In genomic region chr22:50326225-50326958, GRCh38 we compare ENCODE assay signal across 7 cellular contexts. TPM values are rescaled to one million over a fixed set of nuclear protein-coding genes. Genes with fewer than 3 reads are reported as not detected.
A peak's percentile ranks its signal among the peaks of the same experiment; 100 is the strongest.
DNase-seq lines count a peak whose midpoint lies in the region; ATAC-seq and TF ChIP-seq lines count a peak whose summit lies in the region.

No MANE protein-coding gene starts in this region.

- H3K9ac ChIP-seq in smooth muscle cell (ENCODE audit: low read depth): peak overlapping the region; percentile 76

- H3K36me3 Mint-ChIP-seq in GM23338 (ENCODE audit: low read depth): no peaks in the 10 kb centered on the region

- H3K27me3 ChIP-seq in GM23338 (ENCODE audit: insufficient read depth) (peaks cover 19% of the 10 kb centered on the region), right cardiac atrium (ENCODE audit: control insufficient read depth, insufficient read depth) (no peaks in the 10 kb centered on the region), smooth muscle cell (ENCODE audit: low read depth) (no peaks in the 10 kb centered on the region)

- DNase-seq in GM23338 (ENCODE audit: low spot score): no peak
- no peak for DNase-seq in right cardiac atrium
- DNase-seq in smooth muscle cell (lab: John Stamatoyannopoulos, UW; ENCODE audit: unreplicated experiment): no peak
- DNase-seq in ACHN: no peak
- no peak for DNase-seq in left lobe of liver (ENCODE audit: low spot score)

- peaks cover 6% of the 10 kb centered on the region; the same call in 2 of the 3 replicates for H3K4me1 Mint-ChIP-seq in GM23338

- H3K4me3 Mint-ChIP-seq in GM23338: peak overlapping the region; percentile 87

- H3K4me3 ChIP-seq in GM23338: peak overlapping the region; percentile 61
- H3K4me3 ChIP-seq in right cardiac atrium (ENCODE audit: low read length): peak overlapping the region; percentile 89
- peak overlapping the region; percentile 90 for H3K4me3 ChIP-seq in smooth muscle cell

- H3K4me2 ChIP-seq in GM23338: peak overlapping the region; percentile 89
- peak overlapping the region; percentile 98 for H3K4me2 ChIP-seq in smooth muscle cell

- H3K9me2 ChIP-seq in GM23338 (ENCODE audit: insufficient read depth): no peaks in the 10 kb centered on the region

- peak overlapping the region; percentile 90; the same call in 1 of the 2 replicates for H2AFZ ChIP-seq in GM23338
- peak overlapping the region; percentile 51 for H2AFZ ChIP-seq in smooth muscle cell (ENCODE audit: low read depth)

- no peaks in the 10 kb centered on the region for H3K79me2 ChIP-seq in GM23338 (replicated peaks; ENCODE audit: insufficient read depth)
- H3K79me2 ChIP-seq in smooth muscle cell (ENCODE audit: low read depth): peaks cover 4% of the 10 kb centered on the region

- H3K9me3 Mint-ChIP-seq in GM23338: 0 out of 3 replicates have a peak, but pooled peaks cover 3% of the 10 kb centered on the region

- intact Hi-C loops in right cardiac atrium (cut with DNase I): loop anchor here (5.0 kb wide), 3 partner anchors 49 to 64 kb away; partner anchors contain the start of genes MAPK11 (in 1 of the 4) and MAPK12 (in 1 of the 4)

- no peaks in the 10 kb centered on the region for H4K20me1 ChIP-seq in GM23338 (replicated peaks; ENCODE audit: insufficient read depth)
- H4K20me1 ChIP-seq in smooth muscle cell (ENCODE audit: low read depth): no peaks in the 10 kb centered on the region

- H3F3A ChIP-seq in GM23338 (replicated peaks; ENCODE audit: low read depth) (no peaks in the 10 kb centered on the region), smooth muscle cell (ENCODE audit: low read depth) (no peaks in the 10 kb centered on the region)

- in situ Hi-C loops in ACHN (cut with HindIII; ENCODE audit: low pct_ligation_motif_present, low pct_unique_long_range_greater_than_20kb, low sequenced_read_pairs): no loop called here

- ATAC-seq in GM23338: peak; percentile 56
- peak; percentile 38 for ATAC-seq in SK-N-SH treated with all-trans-retinoic acid at 6 μM for 48 hours
- ATAC-seq in right cardiac atrium: peak in 1 of 2 donors; percentile 40
- ATAC-seq in HG03025 (IDR thresholded peaks at IDR 0.05; ENCODE audit: low FRiP score, unreplicated experiment): no peak
- ATAC-seq in left lobe of liver: no peak

- H3K27ac ChIP-seq in GM23338 (ENCODE audit: low read depth) (no peak overlapping the region), right cardiac atrium (ENCODE audit: low read length) (no peak overlapping the region), smooth muscle cell (ENCODE audit: low read depth) (no peak overlapping the region)

- no peak overlapping the region for H3K27ac Mint-ChIP-seq in GM23338

- 13% methylated on average over 57 of the region's 57 CpGs for WGBS in right cardiac atrium
- 26% methylated on average over 35 of the region's 57 CpGs for WGBS in smooth muscle cell (ENCODE audit: low lambda C conversion rate)

- H3K4me1 ChIP-seq in GM23338 (ENCODE audit: insufficient read depth) (no peaks in the 10 kb centered on the region; the same call in 1 of the 2 replicates), right cardiac atrium (ENCODE audit: control insufficient read depth, insufficient read depth, low read length) (no peaks in the 10 kb centered on the region), smooth muscle cell (ENCODE audit: low read depth) (peaks cover 15% of the 10 kb centered on the region)

- peaks cover 20% of the 10 kb centered on the region for H3K27me3 Mint-ChIP-seq in GM23338 (ENCODE audit: insufficient read depth, low read depth, poor library complexity)

- no peaks in the 10 kb centered on the region for H3K36me3 ChIP-seq in GM23338 (ENCODE audit: insufficient read depth)
- no peaks in the 10 kb centered on the region for H3K36me3 ChIP-seq in smooth muscle cell (ENCODE audit: low read depth)

- H3K9me3 ChIP-seq in right cardiac atrium (ENCODE audit: control insufficient read depth, low read length) (no peaks in the 10 kb centered on the region), smooth muscle cell (replicated peaks; ENCODE audit: low read depth) (no peaks in the 10 kb centered on the region)

- TF ChIP-seq CTCF in GM23338 (conservative IDR thresholded peaks at IDR 0.05; ENCODE audit: low read depth in 2 of 2) (no peak), smooth muscle cell (IDR thresholded peaks at IDR 0.05; ENCODE audit: borderline replicate concordance, insufficient read depth, poor library complexity, severe bottlenecking) (no peak)

TF ChIP-seq in GM23338, 12 proteins besides CTCF, POLR2A, EP300 and RAD21 (continues in another document):
- TF ChIP-seq REST (IDR thresholded peaks at IDR 0.05; ENCODE audit: unreplicated experiment): no peak
- no peak for TF ChIP-seq ZNF114 (CRISPR knock-in tag; IDR thresholded peaks at IDR 0.05)
- TF ChIP-seq ZNF331 (CRISPR knock-in tag; IDR thresholded peaks at IDR 0.05; ENCODE audit: low read depth): no peak

TF ChIP-seq in SK-N-SH treated with all-trans-retinoic acid at 6 μM for 48 hours, 23 proteins besides CTCF, POLR2A, EP300 and RAD21 (continues in another document):
- TF ChIP-seq ZC3H10 (CRISPR knock-in tag; IDR thresholded peaks at IDR 0.05) (no peak), PPARA (CRISPR knock-in tag; IDR thresholded peaks at IDR 0.05; ENCODE audit: borderline replicate concordance) (no peak), ZNF565 (CRISPR knock-in tag; conservative IDR thresholded peaks at IDR 0.05; ENCODE audit: low read depth) (no peak), CSRNP3 (CRISPR knock-in tag; IDR thresholded peaks at IDR 0.05) (no peak), ISL1 (CRISPR knock-in tag; IDR thresholded peaks at IDR 0.05) (no peak), CREB5 (CRISPR knock-in tag; IDR thresholded peaks at IDR 0.05; ENCODE audit: low read depth) (no peak), PATZ1 (CRISPR knock-in tag; IDR thresholded peaks at IDR 0.05; ENCODE audit: borderline replicate concordance) (no peak), CSDC2 (CRISPR knock-in tag; IDR thresholded peaks at IDR 0.05) (no peak), SNAI2 (CRISPR knock-in tag; IDR thresholded peaks at IDR 0.05) (no peak)

RNA-seq across cellular contexts. Expression of gene DENND6B, which starts 0.4 kb away (rescaled TPM):
- total RNA-seq in GM23338 (2014; rRNA removed; shearing (Covaris generic)): 1.3 TPM in 2 replicates
- polyA plus RNA-seq in GM23338 (2016; fragmentation: Nextera tagmentation; extraction: Ambion mirVana) (0.12 and 0.71 TPM in 2 replicates), right cardiac atrium (2.4 TPM), smooth muscle cell (7.8 and 10.1 TPM in 2 replicates)
- total RNA-seq in right cardiac atrium (1 to 10 TPM; 2.0 to 3.1 (median 2.5) TPM), smooth muscle cell (2.4 and 3.1 TPM in 2 replicates), left lobe of liver (1.8 TPM)

RNA-seq across cellular contexts. Expression of gene PPP6R2, which starts 16.7 kb away (rescaled TPM):
- total RNA-seq in GM23338 (2014; rRNA removed; shearing (Covaris generic)): 37.5 and 45.8 TPM in 2 replicates
- 11.9 and 13.4 TPM in 2 replicates for polyA plus RNA-seq in GM23338 (2016; fragmentation: Nextera tagmentation; extraction: Ambion mirVana)
- total RNA-seq in right cardiac atrium: 10 to 100 TPM; 40.1 to 50.2 (median 44.6) TPM
- 36.2 TPM for polyA plus RNA-seq in right cardiac atrium
- 24.6 and 30.7 TPM in 2 replicates for total RNA-seq in smooth muscle cell
- polyA plus RNA-seq in smooth muscle cell: 31.6 and 36.3 TPM in 2 replicates
- total RNA-seq in left lobe of liver: 65.4 TPM

RNA-seq across cellular contexts. Expression of gene PLXNB2, which starts 18.9 kb away (rescaled TPM):
- total RNA-seq in GM23338 (2014; rRNA removed; shearing (Covaris generic)): 66.3 and 70.4 TPM in 2 replicates
- polyA plus RNA-seq in GM23338 (2016; fragmentation: Nextera tagmentation; extraction: Ambion mirVana) (29.1 and 33.0 TPM in 2 replicates), right cardiac atrium (60.0 TPM), smooth muscle cell (210 and 249 TPM in 2 replicates)
- total RNA-seq in right cardiac atrium (100 to 1,000 TPM in 1 of 4 donors, 10 to 100 TPM in 3; 80.7 to 110 (median 90.6) TPM), smooth muscle cell (183 and 195 TPM in 2 replicates), left lobe of liver (187 TPM)

RNA-seq across cellular contexts. Expression of gene MAPK11, which starts 56.2 kb away (rescaled TPM):
- total RNA-seq in GM23338 (2014; rRNA removed; shearing (Covaris generic)): 1.6 and 1.9 TPM in 2 replicates
- polyA plus RNA-seq in GM23338 (2016; fragmentation: Nextera tagmentation; extraction: Ambion mirVana): 0.34 and 0.78 TPM in 2 replicates
- 1 to 10 TPM; 6.4 to 7.9 (median 7.4) TPM for total RNA-seq in right cardiac atrium
- polyA plus RNA-seq in right cardiac atrium: 8.8 TPM
- total RNA-seq in smooth muscle cell: 2.8 and 4.2 TPM in 2 replicates
- 0.65 and 1.4 TPM in 2 replicates for polyA plus RNA-seq in smooth muscle cell
- 8.2 TPM for total RNA-seq in left lobe of liver

Comparison
In these comparisons a context has a peak if more than half of its experiments do, and no peak if none do; other contexts are left out.
1. ATAC-seq: peak in GM23338 (single experiment) and SK-N-SH treated with all-trans-retinoic acid at 6 μM for 48 hours (single experiment); none in HG03025 (single experiment) and left lobe of liver (single experiment).
2. Peak in every context shown above with its lines, with median percentiles within 50 percentile points of each other: H3K4me3 ChIP-seq.